In the genomic region with DNA sequence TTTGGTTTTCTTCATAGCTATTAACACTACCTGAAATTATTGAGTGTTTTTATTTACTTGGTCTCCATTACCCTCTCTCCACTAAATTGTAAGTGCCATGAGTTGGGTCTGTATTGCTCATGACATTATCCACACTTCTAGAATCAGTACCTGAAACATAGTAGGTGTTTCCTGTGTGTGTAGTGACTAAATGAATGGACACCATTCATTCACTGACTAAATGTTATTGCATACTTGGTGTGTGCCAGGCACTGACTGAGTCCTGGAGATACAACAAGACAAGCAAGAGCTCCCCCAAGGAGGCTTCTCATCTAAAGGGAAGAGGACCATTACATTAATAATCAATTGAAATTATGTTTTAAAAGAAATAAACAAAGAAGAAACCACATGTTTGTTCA, we compare ENCODE assay signal across 13 cellular contexts.
"Had no signal": no experiment of that assay in that cellular context is flagged by ENCODE, and none has a peak within 500 bp of the region (broad histone marks: within the 10 kb centered on the region; RNA-seq: fewer than 3 reads in every experiment).

No MANE protein-coding gene starts in this region.

- DNase-seq: activated CD4-positive, alpha-beta T cell treated with anti-CD3 and anti-CD28 coated beads, Interleukin-2, amount 10 ng/mL, durations not matched to agents 7 days and 5 days; activated CD8-positive, alpha-beta memory T cell treated with anti-CD3 and anti-CD28 coated beads, Interleukin-2, amount 10 ng/mL, durations not matched to agents 7 days and 5 days; activated naive CD4-positive, alpha-beta T cell; caudate nucleus; colonic mucosa; effector CD8-positive, alpha-beta T cell; left ventricle myocardium superior; sigmoid colon; stimulated activated CD4-positive, alpha-beta T cell treated with anti-CD3 and anti-CD28 coated beads, Interleukin-12 subunit alpha, Interleukin-12 subunit beta, amount 100 ng/mL, for 4 hours; T1000 had no signal

- H3K4me3 Mint-ChIP-seq: activated CD4-positive, alpha-beta T cell treated with anti-CD3 and anti-CD28 coated beads, Interleukin-2, amount 10 ng/mL, durations not matched to agents 7 days and 5 days; activated CD8-positive, alpha-beta memory T cell treated with anti-CD3 and anti-CD28 coated beads, Interleukin-2, amount 10 ng/mL, durations not matched to agents 7 days and 5 days had no signal

- H3K36me3 Mint-ChIP-seq: activated CD8-positive, alpha-beta memory T cell treated with anti-CD3 and anti-CD28 coated beads, Interleukin-2, amount 10 ng/mL, durations not matched to agents 7 days and 5 days had no signal

- H3K27me3 Mint-ChIP-seq: activated CD8-positive, alpha-beta memory T cell treated with anti-CD3 and anti-CD28 coated beads, Interleukin-2, amount 10 ng/mL, durations not matched to agents 7 days and 5 days had no signal

- H3K9me3 ChIP-seq: colonic mucosa, gastroesophageal sphincter, sigmoid colon had no signal

- H3K4me3 ChIP-seq: colonic mucosa, gastroesophageal sphincter, hepatocyte, sigmoid colon had no signal

- H3K27ac Mint-ChIP-seq: activated CD4-positive, alpha-beta T cell treated with anti-CD3 and anti-CD28 coated beads, Interleukin-2, amount 10 ng/mL, durations not matched to agents 7 days and 5 days; activated CD8-positive, alpha-beta memory T cell treated with anti-CD3 and anti-CD28 coated beads, Interleukin-2, amount 10 ng/mL, durations not matched to agents 7 days and 5 days had no signal

- H3K79me2 ChIP-seq: hepatocyte had no signal

- ATAC-seq: activated CD8-positive, alpha-beta memory T cell treated with anti-CD3 and anti-CD28 coated beads, Interleukin-2, amount 10 ng/mL, durations not matched to agents 7 days and 5 days; gastroesophageal sphincter; left ventricle myocardium superior had no signal

- H3K36me3 ChIP-seq: colonic mucosa, gastroesophageal sphincter, sigmoid colon had no signal

- H3K27ac ChIP-seq: colonic mucosa, gastroesophageal sphincter, sigmoid colon, VCaP had no signal

- H3K4me1 Mint-ChIP-seq: activated CD4-positive, alpha-beta T cell treated with anti-CD3 and anti-CD28 coated beads, Interleukin-2, amount 10 ng/mL, durations not matched to agents 7 days and 5 days had no signal

- H3K27me3 ChIP-seq: colonic mucosa, gastroesophageal sphincter, hepatocyte, sigmoid colon had no signal

- H3K9me3 Mint-ChIP-seq: activated CD4-positive, alpha-beta T cell treated with anti-CD3 and anti-CD28 coated beads, Interleukin-2, amount 10 ng/mL, durations not matched to agents 7 days and 5 days had no signal

- H3K4me1 ChIP-seq: gastroesophageal sphincter, sigmoid colon had no signal
